26 cellular contexts compared by ENCODE assay signal in the genomic region with DNA sequence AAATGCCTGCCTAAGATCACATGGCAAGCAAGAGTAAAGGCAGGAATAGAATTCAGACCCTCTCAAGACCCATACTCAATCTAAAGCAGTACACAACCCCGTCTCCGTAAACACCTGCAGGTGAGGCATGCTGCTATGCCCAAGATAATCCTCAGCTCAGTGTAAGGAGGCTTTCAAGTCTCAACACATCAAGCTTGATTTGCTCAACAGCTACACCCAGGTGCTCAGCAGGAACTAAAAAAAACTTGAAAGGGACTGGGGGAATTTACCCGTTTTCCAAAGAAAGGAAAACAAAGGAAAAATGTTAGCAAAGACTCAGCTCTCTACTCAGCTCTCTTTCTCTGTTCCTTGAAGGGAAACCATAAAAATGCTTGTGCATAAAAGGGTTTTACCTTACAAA.
"Had no signal": no experiment of that assay in that cellular context is flagged by ENCODE, and none has a peak within 500 bp of the region (broad histone marks: within the 10 kb centered on the region; RNA-seq: fewer than 3 reads in every experiment).

No MANE protein-coding gene starts in this region.

- H3K9me3 Mint-ChIP-seq: natural killer cell treated with Interleukin-12 subunit alpha and Interleukin-12 subunit beta and Interleukin-15 and Interleukin-18, amount 100 ng/mL, for 72 hours had no signal

- DNase-seq: dorsolateral prefrontal cortex; effector CD4-positive, alpha-beta T cell; foreskin melanocyte; hypothalamus; kidney; mesenchymal stem cell; mucosa of descending colon; naive B cell; right lobe of liver; small intestine; stimulated activated CD4-positive, alpha-beta T cell treated with anti-CD3 and anti-CD28 coated beads, Interleukin-15, amount 100 ng/mL, for 24 hours; stimulated activated CD4-positive, alpha-beta T cell treated with anti-CD3 and anti-CD28 coated beads, Interleukin-2, amount 100 ng/mL, for 48 hours; stimulated activated naive B cell treated with anti-CD40 and anti-IgM and Interleukin-4, amounts not matched to agents 10 μg/mL and 1 μg/mL and 100 μg/mL, for 72 hours; upper lobe of left lung had no signal

- ATAC-seq: left lobe of liver; mucosa of descending colon; natural killer cell treated with Interleukin-12 subunit alpha and Interleukin-12 subunit beta and Interleukin-15 and Interleukin-18, amount 100 ng/mL, for 72 hours; right lobe of liver; stimulated activated naive B cell treated with anti-CD40 and anti-IgM and Interleukin-4, amounts not matched to agents 10 μg/mL and 1 μg/mL and 100 μg/mL, for 72 hours had no signal

- H3K4me3 ChIP-seq: dorsolateral prefrontal cortex, esophagus muscularis mucosa, lung, mucosa of descending colon, right lobe of liver, thoracic aorta, tibial nerve, upper lobe of left lung had no signal

- H3K4me1 Mint-ChIP-seq: naive B cell; neural crest cell; stimulated activated naive B cell treated with anti-CD40 and anti-IgM and Interleukin-4, amounts not matched to agents 10 μg/mL and 1 μg/mL and 100 μg/mL, for 72 hours had no signal

- H3K4me3 Mint-ChIP-seq: mesothelial cell of epicardium; naive B cell; natural killer cell treated with Interleukin-12 subunit alpha and Interleukin-12 subunit beta and Interleukin-15 and Interleukin-18, amount 100 ng/mL, for 72 hours; neural crest cell; stimulated activated naive B cell treated with anti-CD40 and anti-IgM and Interleukin-4, amounts not matched to agents 10 μg/mL and 1 μg/mL and 100 μg/mL, for 72 hours; stimulated activated naive CD8-positive, alpha-beta T cell treated with anti-CD3 and anti-CD28 coated beads, Interleukin-15, Interleukin-2, amounts not matched to agents 100 ng/mL and 50 ng/mL, for 24 hours had no signal

- H3K27me3 ChIP-seq: esophagus muscularis mucosa, right lobe of liver, tibial nerve, upper lobe of left lung had no signal

- H3K9me3 ChIP-seq: esophagus muscularis mucosa, mucosa of descending colon, right lobe of liver, upper lobe of left lung had no signal

- H3K36me3 ChIP-seq: esophagus muscularis mucosa, right lobe of liver, thoracic aorta, tibial nerve, upper lobe of left lung had no signal

- H3K27ac Mint-ChIP-seq: mesothelial cell of epicardium; naive B cell; natural killer cell treated with Interleukin-12 subunit alpha and Interleukin-12 subunit beta and Interleukin-15 and Interleukin-18, amount 100 ng/mL, for 72 hours; progenitor cell of endocrine pancreas; stimulated activated naive B cell treated with anti-CD40 and anti-IgM and Interleukin-4, amounts not matched to agents 10 μg/mL and 1 μg/mL and 100 μg/mL, for 72 hours; stimulated activated naive CD8-positive, alpha-beta T cell treated with anti-CD3 and anti-CD28 coated beads, Interleukin-15, Interleukin-2, amounts not matched to agents 100 ng/mL and 50 ng/mL, for 24 hours had no signal

- H3K4me1 ChIP-seq: esophagus muscularis mucosa, parathyroid adenoma, right lobe of liver, tibial nerve, upper lobe of left lung had no signal

- H3K36me3 Mint-ChIP-seq: mesothelial cell of epicardium; naive B cell; natural killer cell treated with Interleukin-12 subunit alpha and Interleukin-12 subunit beta and Interleukin-15 and Interleukin-18, amount 100 ng/mL, for 72 hours; stimulated activated naive B cell treated with anti-CD40 and anti-IgM and Interleukin-4, amounts not matched to agents 10 μg/mL and 1 μg/mL and 100 μg/mL, for 72 hours had no signal

- H3K27ac ChIP-seq: dorsolateral prefrontal cortex, epithelial cell of prostate, esophagus muscularis mucosa, parathyroid adenoma, right lobe of liver, thoracic aorta, tibial nerve, upper lobe of left lung had no signal

- H3K27me3 Mint-ChIP-seq: progenitor cell of endocrine pancreas had no signal
